8 cellular contexts compared by ENCODE assay signal in genomic region chr4:121277194-121278105, GRCh38.
DNase-seq lines count a peak whose midpoint lies in the region; ATAC-seq and TF ChIP-seq lines count a peak whose summit lies in the region.

No MANE protein-coding gene starts in this region.

- no peak for TF ChIP-seq EP300 in upper lobe of left lung (IDR thresholded peaks at IDR 0.05)

- no peaks in the 10 kb centered on the region for H3K9me3 ChIP-seq in upper lobe of left lung

- no peaks in the 10 kb centered on the region for H3K27me3 ChIP-seq in upper lobe of left lung

- H3K4me1 ChIP-seq in upper lobe of left lung, result no peaks in the 10 kb centered on the region

- H3K4me3 ChIP-seq in AG04449 (ENCODE audit: low read depth, low read length), result no peak overlapping the region
- no peak overlapping the region for H3K4me3 ChIP-seq in cardiac fibroblast (replicated peaks in 1 of 2; ENCODE audit: low read depth in 2 of 2, low read length in 2 of 2)
- H3K4me3 ChIP-seq in upper lobe of left lung, result no peak overlapping the region

- no peak for DNase-seq in AG04449 (ENCODE audit: low read depth, low spot score)
- peak in 1 of 2 donors; percentile 15 for DNase-seq in cardiac fibroblast (ENCODE audit: low read depth in 2 of 2)
- DNase-seq in ecto neural progenitor cell (ENCODE audit: low spot score), result no peak
- no peak for DNase-seq in retina
- DNase-seq in upper lobe of left lung, result no peak
- no peak for DNase-seq in NCI-H2029 treated with DMSO at 0.1 percent for 48 hours (lab: John Stamatoyannopoulos, UW)

- CTCF ChIA-PET in AG04449 (lab: Yijun Ruan, JAX), result no interaction called here

- ATAC-seq in GM19324 (IDR thresholded peaks at IDR 0.05; ENCODE audit: low FRiP score, unreplicated experiment), result peak; percentile 66
- ATAC-seq in HG03520 (IDR thresholded peaks at IDR 0.05; ENCODE audit: unreplicated experiment), result peak; percentile 56
- ATAC-seq in upper lobe of left lung (ENCODE audit: low FRiP score in 2 of 2), result no peak

- H3K36me3 ChIP-seq in upper lobe of left lung, result no peaks in the 10 kb centered on the region

- TF ChIP-seq POLR2A in upper lobe of left lung (IDR thresholded peaks at IDR 0.05), result no peak

- POLR2A ChIA-PET in AG04449 (lab: Yijun Ruan, JAX), result no interaction called here

- H3K27ac ChIP-seq in upper lobe of left lung, result no peak overlapping the region

- 80 to 86% methylated on average over 4 to 5 of the region's 5 CpGs for WGBS in upper lobe of left lung, 2 donors

- TF ChIP-seq CTCF in AG04449 (IDR thresholded peaks at IDR 0.05; ENCODE audit: insufficient read depth, low read length, missing control alignments) (peak; percentile 15), cardiac fibroblast (IDR thresholded peaks at IDR 0.05; ENCODE audit: low read depth, low read length) (peak; percentile 32), upper lobe of left lung (IDR thresholded peaks at IDR 0.05) (no peak)

Comparison
In these comparisons a context has a peak if more than half of its experiments do, and no peak if none do; other contexts are left out.
1. CTCF ChIP-seq: peak in AG04449 (single experiment) and cardiac fibroblast (single experiment); none in upper lobe of left lung (0 of 6).
2. ATAC-seq: peak in GM19324 (single experiment) and HG03520 (single experiment); none in upper lobe of left lung (0 of 2).